36 cellular contexts compared by ENCODE assay signal in the genomic region with DNA sequence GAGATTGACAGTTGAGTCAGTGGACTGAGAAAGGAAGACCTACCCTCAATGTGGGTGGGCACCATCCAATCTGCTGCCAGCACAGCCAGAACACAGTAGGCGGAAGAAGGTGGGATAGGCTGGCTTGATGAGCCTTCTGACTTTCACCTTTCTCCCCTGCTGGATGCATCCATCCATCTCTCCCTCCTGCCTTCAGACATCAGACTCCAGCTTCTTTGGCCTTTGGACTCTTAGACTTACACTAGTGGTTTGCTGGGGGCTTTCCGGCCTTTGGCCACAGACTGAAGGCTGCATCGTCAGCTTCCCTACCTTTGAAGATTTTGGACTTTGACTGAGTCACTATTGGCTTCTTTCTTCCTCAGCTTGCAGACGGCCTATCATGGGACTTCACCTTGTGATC.
"Had no signal": no experiment of that assay in that cellular context is flagged by ENCODE, and none has a peak within 500 bp of the region (broad histone marks: within the 10 kb centered on the region; RNA-seq: fewer than 3 reads in every experiment).

No MANE protein-coding gene starts in this region.

- H3K4me1 Mint-ChIP-seq: activated B cell treated with CpG ODN at 0.5 μM for 24 hours; activated CD4-positive, alpha-beta T cell treated with anti-CD3 and anti-CD28 coated beads, Interleukin-2, amount 10 ng/mL, durations not matched to agents 24 days and 14 days; activated naive CD8-positive, alpha-beta T cell treated with anti-CD3 and anti-CD28 coated beads for 36 hours; activated T-helper 17 cell treated with anti-CD3 and anti-CD28 coated beads, Interleukin-2, amount 50 U/mL, for 72 hours had no signal

- H3K27me3 Mint-ChIP-seq: activated B cell treated with CpG ODN at 0.5 μM for 24 hours; activated CD4-positive, alpha-beta memory T cell treated with anti-CD3 and anti-CD28 coated beads for 36 hours; activated CD4-positive, alpha-beta T cell treated with anti-CD3 and anti-CD28 coated beads, Interleukin-2, amount 10 ng/mL, durations not matched to agents 24 days and 14 days; activated CD8-positive, alpha-beta T cell treated with anti-CD3 and anti-CD28 coated beads for 36 hours; activated naive CD8-positive, alpha-beta T cell treated with anti-CD3 and anti-CD28 coated beads for 36 hours; activated T-helper 17 cell treated with anti-CD3 and anti-CD28 coated beads, Interleukin-2, amount 50 U/mL, for 72 hours had no signal

- H3K9me3 Mint-ChIP-seq: activated CD4-positive, alpha-beta T cell treated with anti-CD3 and anti-CD28 coated beads, Interleukin-2, amount 10 ng/mL, durations not matched to agents 24 days and 14 days; activated naive CD8-positive, alpha-beta T cell treated with anti-CD3 and anti-CD28 coated beads for 36 hours had no signal

- H3K27ac Mint-ChIP-seq: activated B cell treated with CpG ODN at 0.5 μM for 24 hours; activated CD4-positive, alpha-beta memory T cell treated with anti-CD3 and anti-CD28 coated beads for 36 hours; activated CD4-positive, alpha-beta T cell treated with anti-CD3 and anti-CD28 coated beads, Interleukin-2, amount 10 ng/mL, durations not matched to agents 24 days and 14 days; activated CD8-positive, alpha-beta T cell treated with anti-CD3 and anti-CD28 coated beads for 36 hours; activated naive CD4-positive, alpha-beta T cell treated with anti-CD3 and anti-CD28 coated beads for 36 hours; activated naive CD4-positive, alpha-beta T cell treated with anti-CD3 and anti-CD28 coated beads, Interleukin-2, amount 50 U/mL, for 72 hours; activated naive CD8-positive, alpha-beta T cell treated with anti-CD3 and anti-CD28 coated beads for 36 hours; activated T-cell treated with anti-CD3 and anti-CD28 coated beads, Interleukin-2, amount 50 U/mL, for 72 hours; activated T-helper 1 cell treated with anti-CD3 and anti-CD28 coated beads, Interleukin-12 subunit alpha, Interleukin-12 subunit beta, Interleukin-2, Interleukin-4 antibody, amounts not matched to agents 30 ng/mL and 10 ng/mL and 1 ng/mL, durations not matched to agents 14 hours and 24 hours and 36 hours; activated T-helper 17 cell treated with anti-CD3 and anti-CD28 coated beads, Interleukin-2, amount 50 U/mL, for 72 hours; T-helper 1 cell treated with Interleukin-12 subunit alpha and Interleukin-12 subunit beta and Interleukin-4 antibody, amounts not matched to agents 30 μg/mL and 1 μg/mL, for 36 hours; T-helper 2 cell treated with Interferon-gamma antibody and Interleukin-4, amounts not matched to agents 5 μg/mL and 100 μg/mL, for 36 hours had no signal

- ATAC-seq: activated CD8-positive, alpha-beta T cell treated with anti-CD3 and anti-CD28 coated beads for 36 hours; activated naive CD4-positive, alpha-beta T cell treated with anti-CD3 and anti-CD28 coated beads, Interleukin-2, amount 50 U/mL, for 72 hours; activated T-cell treated with anti-CD3 and anti-CD28 coated beads, Interleukin-2, amount 50 U/mL, for 4 hours; activated T-cell treated with anti-CD3 and anti-CD28 coated beads, Interleukin-2, amount 50 U/mL, for 72 hours; activated T-helper 17 cell treated with anti-CD3 and anti-CD28 coated beads, Interleukin-2, amount 50 U/mL, for 72 hours; body of pancreas had no signal

- H3K4me3 Mint-ChIP-seq: activated B cell treated with CpG ODN at 0.5 μM for 24 hours; activated CD4-positive, alpha-beta memory T cell treated with anti-CD3 and anti-CD28 coated beads for 36 hours; activated CD4-positive, alpha-beta T cell treated with anti-CD3 and anti-CD28 coated beads, Interleukin-2, amount 10 ng/mL, durations not matched to agents 24 days and 14 days; activated CD8-positive, alpha-beta T cell treated with anti-CD3 and anti-CD28 coated beads for 36 hours; activated naive CD4-positive, alpha-beta T cell treated with anti-CD3 and anti-CD28 coated beads for 36 hours; activated naive CD8-positive, alpha-beta T cell treated with anti-CD3 and anti-CD28 coated beads for 36 hours; activated T-cell treated with anti-CD3 and anti-CD28 coated beads, Interleukin-2, amount 50 U/mL, for 4 hours; activated T-cell treated with anti-CD3 and anti-CD28 coated beads, Interleukin-2, amount 50 U/mL, for 72 hours; activated T-helper 1 cell treated with anti-CD3 and anti-CD28 coated beads, Interleukin-12 subunit alpha, Interleukin-12 subunit beta, Interleukin-2, Interleukin-4 antibody, amounts not matched to agents 30 ng/mL and 10 ng/mL and 1 ng/mL, durations not matched to agents 14 hours and 24 hours and 36 hours; activated T-helper 17 cell treated with anti-CD3 and anti-CD28 coated beads, Interleukin-2, amount 50 U/mL, for 72 hours; T-helper 1 cell treated with Interleukin-12 subunit alpha and Interleukin-12 subunit beta and Interleukin-4 antibody, amounts not matched to agents 30 μg/mL and 1 μg/mL, for 36 hours; T-helper 2 cell treated with Interferon-gamma antibody and Interleukin-4, amounts not matched to agents 5 μg/mL and 100 μg/mL, for 36 hours had no signal

- H3K4me1 ChIP-seq: adrenal gland, body of pancreas, breast epithelium had no signal

- H3K9me3 ChIP-seq: adrenal gland, body of pancreas, breast epithelium had no signal

- H3K27ac ChIP-seq: adrenal gland, body of pancreas, brain microvascular endothelial cell, breast epithelium, VCaP had no signal

- H3K36me3 Mint-ChIP-seq: activated CD4-positive, alpha-beta memory T cell treated with anti-CD3 and anti-CD28 coated beads for 36 hours; activated naive CD8-positive, alpha-beta T cell treated with anti-CD3 and anti-CD28 coated beads for 36 hours had no signal

- DNase-seq: activated B cell treated with CpG ODN at 0.5 μM for 24 hours; activated CD4-positive, alpha-beta memory T cell treated with anti-CD3 and anti-CD28 coated beads for 36 hours; activated CD4-positive, alpha-beta T cell treated with anti-CD3 and anti-CD28 coated beads for 4 hours; activated CD4-positive, alpha-beta T cell treated with anti-CD3 and anti-CD28 coated beads, Interleukin-2, amount 10 ng/mL, durations not matched to agents 24 days and 14 days; activated CD4-positive, alpha-beta T cell treated with anti-CD3 and anti-CD28 coated beads, Interleukin-2, amount 50 U/mL, for 1 hour; activated CD4-positive, alpha-beta T cell treated with anti-CD3 and anti-CD28 coated beads, Interleukin-2, amount 50 U/mL, for 4 hours; activated CD4-positive, CD25-positive, alpha-beta regulatory T cell treated with anti-CD3 and anti-CD28 coated beads, Interleukin-2, amount 50 U/mL, for 72 hours; activated CD8-positive, alpha-beta memory T cell treated with anti-CD3 and anti-CD28 coated beads, Interleukin-2, amount 50 U/mL, for 4 hours; activated CD8-positive, alpha-beta T cell treated with anti-CD3 and anti-CD28 coated beads for 36 hours; activated effector memory CD4-positive, alpha-beta T cell treated with anti-CD3 and anti-CD28 coated beads, Interleukin-2, amount 50 U/mL, for 16 hours; activated gamma-delta T cell treated with Interleukin-2 at 50 U/mL for 16 hours; activated naive CD4-positive, alpha-beta T cell; activated naive CD4-positive, alpha-beta T cell treated with anti-CD3 and anti-CD28 coated beads for 36 hours; activated naive CD4-positive, alpha-beta T cell treated with anti-CD3 and anti-CD28 coated beads, Interleukin-2, amount 50 U/mL, for 16 hours; activated naive CD8-positive, alpha-beta T cell treated with anti-CD3 and anti-CD28 coated beads for 36 hours; activated T-cell treated with anti-CD3 and anti-CD28 coated beads for 4 hours; activated T-cell treated with anti-CD3 and anti-CD28 coated beads, Interleukin-2, amount 50 U/mL, for 1 hour; activated T-cell treated with anti-CD3 and anti-CD28 coated beads, Interleukin-2, amount 50 U/mL, for 4 hours; activated T-cell treated with anti-CD3 and anti-CD28 coated beads, Interleukin-2, amount 50 U/mL, for 72 hours; adrenal gland; amniotic stem cell; aorta; body of pancreas; brain microvascular endothelial cell; central memory CD4-positive, alpha-beta T cell; T-helper 2 cell; T-helper 9 cell had no signal

- H3K27me3 ChIP-seq: adrenal gland, body of pancreas, brain microvascular endothelial cell, breast epithelium had no signal

- H3K36me3 ChIP-seq: adrenal gland, brain microvascular endothelial cell, breast epithelium had no signal

- H3K4me3 ChIP-seq: adrenal gland, body of pancreas, breast epithelium had no signal

- FAIRE-seq: astrocyte, TTC549 had no signal
